25 cellular contexts compared by ENCODE assay signal in the genomic region with DNA sequence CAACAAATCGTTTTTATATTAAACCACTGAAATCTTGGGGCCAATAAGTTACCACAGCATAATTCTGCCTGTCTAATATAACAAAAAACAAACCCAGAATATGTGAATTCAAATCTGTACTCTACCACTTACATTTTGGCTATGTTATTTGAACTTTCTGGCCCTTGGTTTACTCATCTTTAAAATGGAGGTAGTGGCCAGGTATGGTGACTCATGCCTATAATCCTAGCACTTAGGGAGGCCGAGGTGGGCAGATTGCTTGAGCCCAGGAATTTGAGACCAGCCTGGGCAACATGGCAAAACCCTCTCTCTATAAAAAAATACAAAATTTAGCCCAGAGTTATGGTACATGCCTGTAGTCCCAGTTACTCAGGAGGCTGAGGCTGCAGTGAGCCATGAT.
"Had no signal": no experiment of that assay in that cellular context is flagged by ENCODE, and none has a peak within 500 bp of the region (broad histone marks: within the 10 kb centered on the region; RNA-seq: fewer than 3 reads in every experiment).

No MANE protein-coding gene starts in this region.

- H3K27ac ChIP-seq: colonic mucosa, esophagus muscularis mucosa, foreskin keratinocyte, gastroesophageal sphincter, heart left ventricle, hepatocyte, left lung, lower lobe of right lung had no signal

- ATAC-seq: effector memory CD8-positive, alpha-beta T cell; foreskin keratinocyte; gastroesophageal sphincter; heart left ventricle; left cardiac atrium; left lung; left ventricle myocardium superior; lower lobe of right lung; naive thymus-derived CD4-positive, alpha-beta T cell had no signal

- H3K9me3 ChIP-seq: colonic mucosa, esophagus muscularis mucosa, gastroesophageal sphincter, heart left ventricle, left lung, lower lobe of right lung had no signal

- H3K4me3 ChIP-seq: colonic mucosa, esophagus muscularis mucosa, gastroesophageal sphincter, heart left ventricle, hepatocyte, left lung, lower lobe of right lung had no signal

- H3K4me1 ChIP-seq: colonic mucosa, esophagus muscularis mucosa, foreskin keratinocyte, gastroesophageal sphincter, lower lobe of right lung had no signal

- H3K4me3 Mint-ChIP-seq: dendritic cell treated with granulocyte-macrophage colony-stimulating factor and Interleukin-4, amounts not matched to agents 40 ng/mL and 50 ng/mL, for 4 days; effector memory CD8-positive, alpha-beta T cell; endodermal cell; immature natural killer cell; memory B cell; naive thymus-derived CD4-positive, alpha-beta T cell had no signal

- H2AFZ ChIP-seq: hepatocyte had no signal

- H3K27ac Mint-ChIP-seq: dendritic cell treated with granulocyte-macrophage colony-stimulating factor and Interleukin-4, amounts not matched to agents 40 ng/mL and 50 ng/mL, for 4 days; effector memory CD8-positive, alpha-beta T cell; endodermal cell; immature natural killer cell; memory B cell; naive thymus-derived CD4-positive, alpha-beta T cell had no signal

- H3K36me3 ChIP-seq: colonic mucosa, esophagus muscularis mucosa, heart left ventricle, left lung, lower lobe of right lung had no signal

- H3K4me2 ChIP-seq: hepatocyte had no signal

- H3K27me3 Mint-ChIP-seq: dendritic cell treated with granulocyte-macrophage colony-stimulating factor and Interleukin-4, amounts not matched to agents 40 ng/mL and 50 ng/mL, for 4 days; effector memory CD8-positive, alpha-beta T cell; memory B cell; naive thymus-derived CD4-positive, alpha-beta T cell had no signal

- H3K9me3 Mint-ChIP-seq: dendritic cell treated with granulocyte-macrophage colony-stimulating factor and Interleukin-4, amounts not matched to agents 40 ng/mL and 50 ng/mL, for 4 days; effector memory CD8-positive, alpha-beta T cell; endodermal cell; immature natural killer cell had no signal

- H3K27me3 ChIP-seq: colonic mucosa, esophagus muscularis mucosa, foreskin keratinocyte, gastroesophageal sphincter, heart left ventricle, hepatocyte, left lung had no signal

- FAIRE-seq: endometrium, frontal cortex, kidney had no signal

- DNase-seq: colonic mucosa; cortex of kidney; effector CD8-positive, alpha-beta T cell; effector memory CD8-positive, alpha-beta T cell; endodermal cell; foreskin keratinocyte; heart left ventricle; hypothalamus; immature natural killer cell; islet precursor cell; kidney; left cardiac atrium; left lung; left ventricle myocardium superior; lower lobe of right lung; mesendoderm; midbrain; naive thymus-derived CD4-positive, alpha-beta T cell had no signal
